ENCODE assay signal across 9 cellular contexts in the genomic region with DNA sequence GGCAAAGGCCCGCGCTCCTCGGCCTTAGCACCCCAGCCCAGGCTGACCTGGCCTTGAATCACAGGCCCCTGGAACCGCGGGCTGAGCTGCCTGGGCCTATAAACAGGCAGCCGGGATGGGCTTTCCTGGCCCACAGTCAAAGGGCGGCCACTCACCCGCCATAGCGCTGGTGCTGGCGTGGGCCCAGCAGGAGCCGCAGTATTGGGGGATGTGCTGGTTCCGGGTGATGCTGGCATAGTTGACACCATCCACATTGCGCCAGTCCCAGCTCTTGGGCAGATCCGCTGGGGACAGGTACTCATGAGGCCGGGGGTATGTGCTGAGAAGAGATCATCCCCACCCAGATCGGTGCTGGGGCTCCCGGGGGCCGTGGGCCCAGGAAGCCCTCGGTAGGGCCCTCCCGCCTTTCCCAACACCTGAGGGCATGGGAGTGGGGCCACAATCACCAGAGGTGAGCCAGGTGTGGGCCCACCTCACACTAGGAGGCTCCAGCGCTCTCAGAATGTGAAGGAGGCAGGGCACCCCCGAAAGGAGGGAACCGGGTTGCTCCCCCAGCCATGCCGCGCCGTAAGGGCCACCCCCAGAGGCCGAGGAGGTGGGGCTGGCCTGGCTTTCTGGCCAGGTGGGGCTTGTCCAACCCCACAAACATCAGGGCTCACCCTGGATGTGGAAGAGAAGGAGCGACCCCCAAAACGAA. TPM values are rescaled to one million over a fixed set of nuclear protein-coding genes. Genes with fewer than 3 reads are reported as not detected.
A peak's percentile ranks its signal among the peaks of the same experiment; 100 is the strongest.
DNase-seq lines count a peak whose midpoint lies in the region; ATAC-seq, FAIRE-seq and TF ChIP-seq lines count a peak whose summit lies in the region.
"Had no signal": no experiment of that assay in that cellular context is flagged by ENCODE, and none has a peak within 500 bp of the region (broad histone marks: within the 10 kb centered on the region; RNA-seq: fewer than 3 reads in every experiment).

No MANE protein-coding gene starts in this region.

- H3K79me1 ChIP-seq in trophoblast cell (ENCODE audit: low read length) = peaks cover 22% of the 10 kb centered on the region

- H2BK120ac ChIP-seq in trophoblast cell (ENCODE audit: insufficient read depth, low read length, poor library complexity) = peak overlapping the region; percentile 91

- peak overlapping the region; percentile 88 for H3K18ac ChIP-seq in trophoblast cell (ENCODE audit: low read length)

- H3K27me3 Mint-ChIP-seq in T-helper 17 cell = no peaks in the 10 kb centered on the region

- peak overlapping the region; percentile 95 for H3K27ac Mint-ChIP-seq in T-helper 17 cell

- peak overlapping the region; percentile 81 for H4K12ac ChIP-seq in trophoblast cell (ENCODE audit: low read depth, low read length)

- peak overlapping the region; percentile 60 for H2BK5ac ChIP-seq in trophoblast cell (ENCODE audit: low read depth, low read length, poor library complexity)

- H3K9me3 ChIP-seq in T-helper 17 cell (ENCODE audit: control insufficient read depth, low read length, poor library complexity, severe bottlenecking) (no peaks in the 10 kb centered on the region), trophoblast cell (ENCODE audit: insufficient read depth, low read depth, low read length) (no peaks in the 10 kb centered on the region)

- H3K4me1 ChIP-seq in trophoblast cell (ENCODE audit: control insufficient read depth in 1 of 2, insufficient read depth in 2 of 2, low read length in 2 of 2) = peaks cover 26 to 30% of the 10 kb centered on the region in 2 experiments

- H3K4me2 ChIP-seq in trophoblast cell (ENCODE audit: low read length) = peak overlapping the region; percentile 80

- WGBS in trophoblast cell (ENCODE audit: extremely low coverage, insufficient coverage, insufficient read length) = no CpG with 5 or more reads among the region's 29 CpGs

- peak overlapping the region; percentile 62 for H2BK12ac ChIP-seq in trophoblast cell (ENCODE audit: low read length)

- H3K36me3 ChIP-seq in trophoblast cell (ENCODE audit: control insufficient read depth in 1 of 2, insufficient read depth in 2 of 2, low read length in 2 of 2) = peaks cover 5 to 6% of the 10 kb centered on the region in 2 experiments

- H3K14ac ChIP-seq in trophoblast cell (ENCODE audit: low read length) = peak overlapping the region; percentile 92

- in situ Hi-C loops in GM13976 (cut with MboI; ENCODE audit: low sequenced_read_pairs, unreplicated experiment) = no loop called here

- peak overlapping the region; percentile 91 for H3K4me3 Mint-ChIP-seq in T-helper 17 cell

- no peaks in the 10 kb centered on the region for H3K36me3 Mint-ChIP-seq in T-helper 17 cell (ENCODE audit: low read depth)

- no peaks in the 10 kb centered on the region for H3K27me3 ChIP-seq in trophoblast cell (ENCODE audit: insufficient read depth, low read length)

- peak; percentile 25 for TF ChIP-seq CTCF in GM13976 (IDR thresholded peaks at IDR 0.05; ENCODE audit: borderline replicate concordance, control extremely low read depth, extremely low read depth, insufficient read depth, missing control alignments)
- no peak for TF ChIP-seq CTCF in fibroblast of villous mesenchyme (IDR thresholded peaks at IDR 0.05; ENCODE audit: insufficient read depth, low read depth, low read length)
- no peak for TF ChIP-seq CTCF in D721Med (IDR thresholded peaks at IDR 0.05; ENCODE audit: insufficient read depth, missing control alignments)

- peaks cover 35% of the 10 kb centered on the region for H3K4me1 Mint-ChIP-seq in T-helper 17 cell

- peak overlapping the region; percentile 64 for H2AK5ac ChIP-seq in trophoblast cell (ENCODE audit: low read length)

- peaks cover 7% of the 10 kb centered on the region for H3K79me2 ChIP-seq in trophoblast cell (ENCODE audit: control insufficient read depth, insufficient read depth, low read length, poor library complexity)

- H3K4ac ChIP-seq in trophoblast cell (ENCODE audit: low read depth, low read length) = peak overlapping the region; percentile 78

- ATAC-seq in T-helper 17 cell = peak; percentile 1

- FAIRE-seq in D721Med (lab: Jason Lieb, UNC) = no peak
- FAIRE-seq: TTC549 had no signal

- peak; percentile 52 for DNase-seq in GM13976 (ENCODE audit: low spot score)
- DNase-seq in T-helper 17 cell = no peak
- DNase-seq in fibroblast of villous mesenchyme (ENCODE audit: low read depth) = peak; percentile 9
- no peak for DNase-seq in trophoblast cell
- DNase-seq in NCI-H226 = no peak
- no peak for DNase-seq in D721Med (ENCODE audit: insufficient read length, low spot score)
- DNase-seq in anterior cingulate cortex (lab: John Stamatoyannopoulos, UW) = no peak
- DNase-seq in NCI-H526 treated with DMSO at 0.1 percent for 48 hours (lab: John Stamatoyannopoulos, UW) = no peak

- H3K27ac ChIP-seq in trophoblast cell (ENCODE audit: low read depth, low read length) = no peak overlapping the region

- peak overlapping the region; percentile 93 for H4K91ac ChIP-seq in trophoblast cell (ENCODE audit: low read depth, low read length)

- H3K4me3 ChIP-seq in fibroblast of villous mesenchyme (ENCODE audit: low read depth, low read length) (peak overlapping the region; percentile 78), trophoblast cell (ENCODE audit: low read depth, low read length) (peak overlapping the region; percentile 70)

- peak overlapping the region; percentile 57 for H2AFZ ChIP-seq in trophoblast cell (ENCODE audit: insufficient read depth, low read length, poor library complexity)

- no peak overlapping the region for H3K23ac ChIP-seq in trophoblast cell (ENCODE audit: low read length)

- peak overlapping the region; percentile 94 for H4K8ac ChIP-seq in trophoblast cell (ENCODE audit: low read depth, low read length)

- no peak overlapping the region for H3K9ac ChIP-seq in trophoblast cell (ENCODE audit: low read length)

RNA-seq across cellular contexts. Expression of gene CTSZ, which starts 0.7 kb away (rescaled TPM):
- total RNA-seq in T-helper 17 cell (10 to 100 TPM; 27.4 to 30.1 TPM), fibroblast of villous mesenchyme (79.9 and 92.1 TPM in 2 replicates)
- 62.0 and 62.5 TPM in 2 replicates for polyA plus RNA-seq in trophoblast cell (2013)

RNA-seq across cellular contexts. Expression of gene TUBB1, which starts 12.9 kb away (rescaled TPM):
- 100 to 1,000 TPM in 1 of 2 donors, 10 to 100 TPM in 1; 14.0 to 483 TPM for total RNA-seq in T-helper 17 cell
- total RNA-seq in fibroblast of villous mesenchyme = not detected in 2 replicates
- 0.12 TPM in 2 replicates for polyA plus RNA-seq in trophoblast cell (2013)

RNA-seq across cellular contexts. Expression of gene NELFCD, which starts 25.3 kb away (rescaled TPM):
- total RNA-seq in T-helper 17 cell (10 to 100 TPM; 71.0 to 82.3 TPM), fibroblast of villous mesenchyme (37.7 and 38.9 TPM in 2 replicates)
- polyA plus RNA-seq in trophoblast cell (2013) = 40.7 and 44.1 TPM in 2 replicates

RNA-seq across cellular contexts. Expression of gene ATP5F1E, which starts 25.8 kb away (rescaled TPM):
- 10 to 100 TPM; 57.8 to 84.0 TPM for total RNA-seq in T-helper 17 cell
- 27.2 and 27.7 TPM in 2 replicates for total RNA-seq in fibroblast of villous mesenchyme
- 59.8 and 60.8 TPM in 2 replicates for polyA plus RNA-seq in trophoblast cell (2013)

RNA-seq across cellular contexts. Expression of gene PRELID3B, which starts 36.3 kb away (rescaled TPM):
- total RNA-seq in T-helper 17 cell (10 to 100 TPM; 53.8 to 72.6 TPM), fibroblast of villous mesenchyme (61.2 and 85.1 TPM in 2 replicates)
- polyA plus RNA-seq in trophoblast cell (2013) = 15.5 and 16.5 TPM in 2 replicates

Comparison
In these comparisons a context has a peak if more than half of its experiments do, and no peak if none do; other contexts are left out.
1. DNase-seq: peak in GM13976 (single experiment) and fibroblast of villous mesenchyme (single experiment); none in T-helper 17 cell (0 of 3), trophoblast cell (0 of 2), NCI-H226 (single experiment), D721Med (single experiment), anterior cingulate cortex (0 of 58) and NCI-H526 treated with DMSO at 0.1 percent for 48 hours (single experiment).
2. RNA of gene TUBB1, which starts 12.9 kb away (total RNA-seq): 14.0 to 483 TPM in T-helper 17 cell; not detected in fibroblast of villous mesenchyme; every median in the first group is over 10 times any median in the second.